24 cellular contexts compared by ENCODE assay signal in the genomic region with DNA sequence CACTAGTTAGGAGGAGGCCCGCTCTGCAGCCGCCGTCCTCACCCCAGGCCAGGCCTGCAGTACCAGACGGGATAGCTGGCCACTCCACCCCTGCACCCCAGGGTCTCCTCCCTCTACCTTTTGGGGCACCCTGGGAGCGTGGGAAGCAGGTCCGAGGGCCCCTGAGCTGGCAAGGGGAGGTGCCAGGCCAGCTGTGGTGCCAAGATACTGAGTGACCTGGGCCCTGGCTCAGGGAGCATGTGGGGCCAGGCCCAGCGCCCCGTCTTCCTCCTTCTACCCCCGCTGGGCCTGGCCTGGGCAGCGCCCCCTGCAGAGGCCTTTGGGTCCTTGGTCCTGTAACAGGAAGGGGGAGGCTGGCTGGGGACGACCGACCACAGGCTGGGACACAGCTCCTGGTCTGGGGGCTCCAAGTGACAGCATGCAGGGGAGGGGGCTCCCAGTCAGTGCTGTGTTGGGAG. TPM values are rescaled to one million over a fixed set of nuclear protein-coding genes. Genes with fewer than 3 reads are reported as not detected.
DNase-seq lines count a peak whose midpoint lies in the region; ATAC-seq and TF ChIP-seq lines count a peak whose summit lies in the region.
"Had no signal": no experiment of that assay in that cellular context is flagged by ENCODE, and none has a peak within 500 bp of the region (broad histone marks: within the 10 kb centered on the region; RNA-seq: fewer than 3 reads in every experiment).

No MANE protein-coding gene starts in this region.

- no peak overlapping the region for H3K4me3 Mint-ChIP-seq in activated naive CD8-positive, alpha-beta T cell
- H3K4me3 Mint-ChIP-seq in activated naive CD8-positive, alpha-beta T cell treated with anti-CD3 and anti-CD28 coated beads for 36 hours, result no peak overlapping the region
- no peak overlapping the region for H3K4me3 Mint-ChIP-seq in HFFc6
- H3K4me3 Mint-ChIP-seq: activated T-helper 17 cell treated with anti-CD3 and anti-CD28 coated beads, Interleukin-2, amount 50 U/mL, for 72 hours; brain; CD14-positive monocyte; neural crest cell; T-helper 1 cell treated with Interleukin-12 subunit alpha and Interleukin-12 subunit beta and Interleukin-4 antibody, amounts not matched to agents 30 μg/mL and 1 μg/mL, for 36 hours had no signal

- no peak for DNase-seq in activated naive CD8-positive, alpha-beta T cell treated with anti-CD3 and anti-CD28 coated beads for 36 hours
- no peak for DNase-seq in HFFc6
- no peak for DNase-seq in fibroblast of the aortic adventitia (ENCODE audit: low read depth)
- DNase-seq in sciatic nerve (ENCODE audit: low spot score), result no peak
- no peak for DNase-seq in stimulated activated CD4-positive, alpha-beta T cell treated with anti-CD3 and anti-CD28 coated beads, Interleukin-4, amount 100 ng/mL, for 4 hours
- DNase-seq in NCI-H2081 (lab: John Stamatoyannopoulos, UW), result no peak
- DNase-seq in central memory CD4-positive, alpha-beta T cell, result no peak
- DNase-seq: 8988T; activated CD4-positive, alpha-beta T cell treated with anti-CD3 and anti-CD28 coated beads, Interleukin-2, amount 50 U/mL, for 1 hour; cortex of kidney; GF-D8; heart left ventricle; mucosa of descending colon; NCI-H1417; SIG-M5; stimulated activated CD4-positive, alpha-beta T cell treated with anti-CD3 and anti-CD28 coated beads, Interleukin-4, amount 100 ng/mL, for 1 hour had no signal

- no peaks in the 10 kb centered on the region for H3K36me3 Mint-ChIP-seq in activated naive CD8-positive, alpha-beta T cell
- no peaks in the 10 kb centered on the region for H3K36me3 Mint-ChIP-seq in activated naive CD8-positive, alpha-beta T cell treated with anti-CD3 and anti-CD28 coated beads for 36 hours
- H3K36me3 Mint-ChIP-seq in HFFc6 (ENCODE audit: low read depth), result peaks cover 5% of the 10 kb centered on the region; the same call in 1 of the 2 replicates

- H3K4me3 ChIP-seq in fibroblast of the aortic adventitia (ENCODE audit: low read depth, low read length), result no peak overlapping the region
- H3K4me3 ChIP-seq: heart left ventricle, mucosa of descending colon, psoas muscle, smooth muscle cell had no signal

- peak; percentile 2 for ATAC-seq in sciatic nerve
- ATAC-seq: activated T-helper 17 cell treated with anti-CD3 and anti-CD28 coated beads, Interleukin-2, amount 50 U/mL, for 72 hours; mucosa of descending colon; psoas muscle had no signal

- H3K27me3 Mint-ChIP-seq in activated naive CD8-positive, alpha-beta T cell, result no peaks in the 10 kb centered on the region
- H3K27me3 Mint-ChIP-seq in activated naive CD8-positive, alpha-beta T cell treated with anti-CD3 and anti-CD28 coated beads for 36 hours, result no peaks in the 10 kb centered on the region
- peaks cover 12% of the 10 kb centered on the region for H3K27me3 Mint-ChIP-seq in HFFc6 (ENCODE audit: insufficient read depth)
- H3K27me3 Mint-ChIP-seq: activated T-helper 17 cell treated with anti-CD3 and anti-CD28 coated beads, Interleukin-2, amount 50 U/mL, for 72 hours; brain had no signal

- TF ChIP-seq CTCF in HFFc6 (IDR thresholded peaks at IDR 0.05) (peak; percentile 48), fibroblast of the aortic adventitia (IDR thresholded peaks at IDR 0.05; ENCODE audit: insufficient read depth, low read length) (peak; percentile 4)

- H3K9me3 Mint-ChIP-seq in activated naive CD8-positive, alpha-beta T cell (ENCODE audit: low read depth), result no peaks in the 10 kb centered on the region
- no peaks in the 10 kb centered on the region for H3K9me3 Mint-ChIP-seq in activated naive CD8-positive, alpha-beta T cell treated with anti-CD3 and anti-CD28 coated beads for 36 hours
- H3K9me3 Mint-ChIP-seq in HFFc6, result no peaks in the 10 kb centered on the region
- H3K9me3 Mint-ChIP-seq: activated T-helper 17 cell treated with anti-CD3 and anti-CD28 coated beads, Interleukin-2, amount 50 U/mL, for 72 hours; brain; neural crest cell; T-helper 1 cell treated with Interleukin-12 subunit alpha and Interleukin-12 subunit beta and Interleukin-4 antibody, amounts not matched to agents 30 μg/mL and 1 μg/mL, for 36 hours had no signal

- peak overlapping the region; percentile 6 for H3K27ac Mint-ChIP-seq in activated naive CD8-positive, alpha-beta T cell
- no peak overlapping the region for H3K27ac Mint-ChIP-seq in activated naive CD8-positive, alpha-beta T cell treated with anti-CD3 and anti-CD28 coated beads for 36 hours
- H3K27ac Mint-ChIP-seq in HFFc6, result no peak overlapping the region
- H3K27ac Mint-ChIP-seq: activated T-helper 17 cell treated with anti-CD3 and anti-CD28 coated beads, Interleukin-2, amount 50 U/mL, for 72 hours; T-helper 1 cell treated with Interleukin-12 subunit alpha and Interleukin-12 subunit beta and Interleukin-4 antibody, amounts not matched to agents 30 μg/mL and 1 μg/mL, for 36 hours had no signal

- H3K4me1 Mint-ChIP-seq in activated naive CD8-positive, alpha-beta T cell (ENCODE audit: low read depth), result no peaks in the 10 kb centered on the region
- peaks cover 2% of the 10 kb centered on the region for H3K4me1 Mint-ChIP-seq in activated naive CD8-positive, alpha-beta T cell treated with anti-CD3 and anti-CD28 coated beads for 36 hours
- H3K4me1 Mint-ChIP-seq in HFFc6 (ENCODE audit: low read depth), result no peaks in the 10 kb centered on the region
- H3K4me1 Mint-ChIP-seq: activated T-helper 17 cell treated with anti-CD3 and anti-CD28 coated beads, Interleukin-2, amount 50 U/mL, for 72 hours; CD14-positive monocyte; neural crest cell had no signal

- intact Hi-C loops in sciatic nerve (cut with DNase I), result no loop called here

RNA-seq across cellular contexts. Expression of gene PAM16, which starts 13.0 kb away (rescaled TPM):
- 10 to 100 TPM; 73.0 to 73.9 TPM for total RNA-seq in activated naive CD8-positive, alpha-beta T cell treated with anti-CD3 and anti-CD28 coated beads for 36 hours
- total RNA-seq in HFFc6 (2021; fragmentation: NEBNext Ultra II Directional; extraction: Animal tissue kit (Norgen Biotek cat#: 25700)), result 10 to 100 TPM; 44.9 to 50.8 (median 46.1) TPM
- 5.0 and 20.2 TPM in 2 replicates for total RNA-seq in fibroblast of the aortic adventitia (ENCODE audit: low replicate concordance)
- total RNA-seq in sciatic nerve, result 37.8 TPM

RNA-seq across cellular contexts. Expression of gene GLIS2, which starts 22.3 kb away (rescaled TPM):
- total RNA-seq in activated naive CD8-positive, alpha-beta T cell treated with anti-CD3 and anti-CD28 coated beads for 36 hours, result under 1 TPM; 0.08 to 0.16 TPM
- 10 to 100 TPM; 21.9 to 26.0 (median 23.5) TPM for total RNA-seq in HFFc6 (2021; fragmentation: NEBNext Ultra II Directional; extraction: Animal tissue kit (Norgen Biotek cat#: 25700))
- 3.3 and 6.6 TPM in 2 replicates for total RNA-seq in fibroblast of the aortic adventitia (ENCODE audit: low replicate concordance)
- total RNA-seq in sciatic nerve, result 39.4 TPM

RNA-seq across cellular contexts. Expression of gene VASN, which starts 33.5 kb away (rescaled TPM):
- under 1 TPM in 1 of 2 experiments, not detected in 1; 0.08 TPM for total RNA-seq in activated naive CD8-positive, alpha-beta T cell treated with anti-CD3 and anti-CD28 coated beads for 36 hours
- 100 to 1,000 TPM in 4 of 6 experiments, 10 to 100 TPM in 2; 92.0 to 131 (median 103) TPM for total RNA-seq in HFFc6 (2021; fragmentation: NEBNext Ultra II Directional; extraction: Animal tissue kit (Norgen Biotek cat#: 25700))
- 130 and 136 TPM in 2 replicates for total RNA-seq in fibroblast of the aortic adventitia (ENCODE audit: low replicate concordance)
- 38.4 TPM for total RNA-seq in sciatic nerve

Comparison
In these comparisons a context has a peak if more than half of its experiments do, and no peak if none do; other contexts are left out.
1. RNA of gene VASN, which starts 33.5 kb away (total RNA-seq): 130 to 136 TPM in fibroblast of the aortic adventitia, 92.0 to 131 TPM in HFFc6 and 38.4 TPM in sciatic nerve (single experiment); 0.08 TPM in activated naive CD8-positive, alpha-beta T cell treated with anti-CD3 and anti-CD28 coated beads for 36 hours; every median in the first group is over 10 times any median in the second.